Comparison of ENCODE assay signal across 18 cellular contexts in genomic region chr12:132225214-132225613, GRCh38.
A peak's percentile ranks its signal among the peaks of the same experiment; 100 is the strongest.
DNase-seq lines count a peak whose midpoint lies in the region; ATAC-seq and TF ChIP-seq lines count a peak whose summit lies in the region.
"Had no signal": no experiment of that assay in that cellular context is flagged by ENCODE, and none has a peak within 500 bp of the region (broad histone marks: within the 10 kb centered on the region; RNA-seq: fewer than 3 reads in every experiment).

No MANE protein-coding gene starts in this region.

- peaks cover 32 to 72% (median 60%) of the 10 kb centered on the region in 10 experiments for H3K4me1 ChIP-seq in BLaER1 treated with 17β-estradiol and CSF1 and Interleukin-3, amounts not matched to agents 10 nM and 100 nM
- no peaks in the 10 kb centered on the region for H3K4me1 ChIP-seq in endodermal cell (ENCODE audit: control insufficient read depth, insufficient read depth, low read length)
- peaks cover 5 to 11% of the 10 kb centered on the region in 2 experiments for H3K4me1 ChIP-seq in trophoblast cell (ENCODE audit: control insufficient read depth in 1 of 2, insufficient read depth in 2 of 2, low read length in 2 of 2)
- H3K4me1 ChIP-seq: HAP-1 had no signal

- no peak overlapping the region for H2BK120ac ChIP-seq in trophoblast cell (ENCODE audit: insufficient read depth, low read length, poor library complexity)

- no peak overlapping the region for H3K4me3 Mint-ChIP-seq in endodermal cell
- no peak overlapping the region for H3K4me3 Mint-ChIP-seq in naive thymus-derived CD8-positive, alpha-beta T cell
- H3K4me3 Mint-ChIP-seq: CD14-positive monocyte; CD4-positive, alpha-beta T cell; CD8-positive, alpha-beta memory T cell; GM23338 had no signal

- H3K23ac ChIP-seq in trophoblast cell (ENCODE audit: low read length), result peak overlapping the region; percentile 94

- H3K4me2 ChIP-seq in BLaER1 treated with 17β-estradiol and CSF1 and Interleukin-3, amounts not matched to agents 10 nM and 100 nM, result 0 out of 22 replicates have a peak overlapping the region, but pooled peaks of 1 of the 11 experiments have one; percentile 96
- no peak overlapping the region for H3K4me2 ChIP-seq in trophoblast cell (ENCODE audit: low read length)
- H3K4me2 ChIP-seq: A549, GM23338 had no signal

- TF ChIP-seq CTCF in endodermal cell (conservative IDR thresholded peaks at IDR 0.05) (no peak), omental fat pad (IDR thresholded peaks at IDR 0.05) (no peak)

- ATAC-seq in omental fat pad (ENCODE audit: low FRiP score), result no peak
- no peak for ATAC-seq in naive thymus-derived CD8-positive, alpha-beta T cell
- no peak for ATAC-seq in HG02973 (IDR thresholded peaks at IDR 0.05; ENCODE audit: unreplicated experiment)
- ATAC-seq: A549, GM23338 had no signal

- no peak overlapping the region for H3K27ac Mint-ChIP-seq in endodermal cell
- H3K27ac Mint-ChIP-seq in naive thymus-derived CD8-positive, alpha-beta T cell, result no peak overlapping the region
- H3K27ac Mint-ChIP-seq: CD14-positive monocyte; CD4-positive, alpha-beta T cell; CD8-positive, alpha-beta memory T cell; GM23338 had no signal

- H3K79me2 ChIP-seq in trophoblast cell (ENCODE audit: control insufficient read depth, insufficient read depth, low read length, poor library complexity), result no peaks in the 10 kb centered on the region

- H3K9ac ChIP-seq in BLaER1 treated with 17β-estradiol and CSF1 and Interleukin-3, amounts not matched to agents 10 nM and 100 nM, result peak overlapping the region in 1 of 11 experiments; percentile 9; a peak in 1 of 22 replicates
- H3K9ac ChIP-seq in SK-N-MC (ENCODE audit: insufficient read length) (no peak overlapping the region), endodermal cell (ENCODE audit: extremely low read depth, low read length, poor library complexity, severe bottlenecking) (no peak overlapping the region), trophoblast cell (ENCODE audit: low read length) (no peak overlapping the region)

- no peak overlapping the region for H2BK12ac ChIP-seq in trophoblast cell (ENCODE audit: low read length)

- H4K91ac ChIP-seq in trophoblast cell (ENCODE audit: low read depth, low read length), result no peak overlapping the region

- no peak overlapping the region for H3K18ac ChIP-seq in trophoblast cell (ENCODE audit: low read length)

- no peak overlapping the region for H3K4me3 ChIP-seq in BLaER1 treated with 17β-estradiol and CSF1 and Interleukin-3, amounts not matched to agents 10 nM and 100 nM
- H3K4me3 ChIP-seq in SK-N-MC (no peak overlapping the region), endodermal cell (ENCODE audit: low read length) (peak overlapping the region; percentile 68), trophoblast cell (ENCODE audit: low read depth, low read length) (no peak overlapping the region)
- H3K4me3 ChIP-seq: A549, GM23338, HAP-1 had no signal

- H4K8ac ChIP-seq in trophoblast cell (ENCODE audit: low read depth, low read length), result no peak overlapping the region

- no peak overlapping the region for H3K4ac ChIP-seq in trophoblast cell (ENCODE audit: low read depth, low read length)

- no peaks in the 10 kb centered on the region for H4K20me1 ChIP-seq in BLaER1 treated with 17β-estradiol and CSF1 and Interleukin-3, amounts not matched to agents 10 nM and 100 nM

- H2BK5ac ChIP-seq in trophoblast cell (ENCODE audit: low read depth, low read length, poor library complexity), result no peak overlapping the region

- H4K12ac ChIP-seq in trophoblast cell (ENCODE audit: low read depth, low read length), result no peak overlapping the region

- DNase-seq in SK-N-MC (ENCODE audit: low read depth, low spot score) (no peak), endodermal cell (no peak), trophoblast cell (no peak), omental fat pad (ENCODE audit: low spot score) (no peak)
- no peak for DNase-seq in naive thymus-derived CD8-positive, alpha-beta T cell
- DNase-seq: 8988T; ACHN; CD4-positive, alpha-beta T cell; CD8-positive, alpha-beta memory T cell; DMS 273 treated with DMSO at 0.1 percent for 48 hours; DMS79 treated with DMSO at 0.1 percent for 48 hours; GF-D8 had no signal

- H3K9me3 Mint-ChIP-seq in endodermal cell, result peaks cover 4% of the 10 kb centered on the region
- H3K9me3 Mint-ChIP-seq in naive thymus-derived CD8-positive, alpha-beta T cell, result no peaks in the 10 kb centered on the region
- H3K9me3 Mint-ChIP-seq: CD4-positive, alpha-beta T cell; CD8-positive, alpha-beta memory T cell had no signal

- peaks cover 0 to 8% (median 0%) of the 10 kb centered on the region in 11 experiments; a peak in 4 of 22 replicates for H3K27me3 ChIP-seq in BLaER1 treated with 17β-estradiol and CSF1 and Interleukin-3, amounts not matched to agents 10 nM and 100 nM
- no peaks in the 10 kb centered on the region for H3K27me3 ChIP-seq in endodermal cell (ENCODE audit: control insufficient read depth, insufficient read depth, low read length, poor library complexity, severe bottlenecking)
- H3K27me3 ChIP-seq in trophoblast cell (ENCODE audit: insufficient read depth, low read length), result no peaks in the 10 kb centered on the region

- H2AK5ac ChIP-seq in trophoblast cell (ENCODE audit: low read length), result no peak overlapping the region

- H2AFZ ChIP-seq in trophoblast cell (ENCODE audit: insufficient read depth, low read length, poor library complexity), result no peak overlapping the region
- H2AFZ ChIP-seq: GM23338 had no signal

- H3K14ac ChIP-seq in trophoblast cell (ENCODE audit: low read length), result no peak overlapping the region

- H3K36me3 ChIP-seq in BLaER1 treated with 17β-estradiol and CSF1 and Interleukin-3, amounts not matched to agents 10 nM and 100 nM, result no peaks in the 10 kb centered on the region
- H3K36me3 ChIP-seq in SK-N-MC (ENCODE audit: insufficient read depth, low read length) (no peaks in the 10 kb centered on the region), endodermal cell (ENCODE audit: control insufficient read depth, insufficient read depth, low read length) (no peaks in the 10 kb centered on the region), trophoblast cell (ENCODE audit: control insufficient read depth in 1 of 2, insufficient read depth in 2 of 2, low read length in 2 of 2) (no peaks in the 10 kb centered on the region)
- H3K36me3 ChIP-seq: HAP-1 had no signal

- no peaks in the 10 kb centered on the region for H3K4me1 Mint-ChIP-seq in endodermal cell
- H3K4me1 Mint-ChIP-seq in naive thymus-derived CD8-positive, alpha-beta T cell, result peaks cover 5 to 11% (median 10%) of the 10 kb centered on the region in 4 donors
- H3K4me1 Mint-ChIP-seq: GM23338 had no signal

- POLR2A ChIA-PET in naive thymus-derived CD8-positive, alpha-beta T cell (lab: Charles Lee), result no interaction called here

- WGBS in endodermal cell (ENCODE audit: insufficient coverage in 1 of 2, insufficient read length in 1 of 2), 2 experiments, result 59% methylated on average over 1 of the region's 1 CpG; no CpG with 5 or more reads in 1 of the 2 experiments
- 100% methylated on average over 1 of the region's 1 CpG for WGBS in trophoblast cell (ENCODE audit: extremely low coverage, insufficient coverage, insufficient read length)

- peaks cover 4% of the 10 kb centered on the region for H3K79me1 ChIP-seq in trophoblast cell (ENCODE audit: low read length)

- H3K9me3 ChIP-seq in BLaER1 treated with 17β-estradiol and CSF1 and Interleukin-3, amounts not matched to agents 10 nM and 100 nM (replicated peaks in 1 of 11), result peaks cover 0 to 13% (median 5%) of the 10 kb centered on the region in 11 experiments; a peak in 12 of 22 replicates
- H3K9me3 ChIP-seq in SK-N-MC (ENCODE audit: low read depth, low read length) (no peaks in the 10 kb centered on the region), endodermal cell (ENCODE audit: control insufficient read depth, low read length) (peaks cover 39% of the 10 kb centered on the region), trophoblast cell (ENCODE audit: insufficient read depth, low read depth, low read length) (peaks cover 28% of the 10 kb centered on the region)
- H3K9me3 ChIP-seq: HAP-1 had no signal

- peak overlapping the region in 9 of 11 experiments; percentile 4 to 79 (median 63); a peak in 17 of 22 replicates for H3K27ac ChIP-seq in BLaER1 treated with 17β-estradiol and CSF1 and Interleukin-3, amounts not matched to agents 10 nM and 100 nM
- peak overlapping the region; percentile 42; the same call in 1 of the 2 replicates for H3K27ac ChIP-seq in SK-N-MC
- no peak overlapping the region for H3K27ac ChIP-seq in endodermal cell (ENCODE audit: low read depth, low read length)
- no peak overlapping the region for H3K27ac ChIP-seq in trophoblast cell (ENCODE audit: low read depth, low read length)
- H3K27ac ChIP-seq: A549 had no signal

- H3K36me3 Mint-ChIP-seq in endodermal cell (ENCODE audit: low read depth), result no peaks in the 10 kb centered on the region
- no peaks in the 10 kb centered on the region for H3K36me3 Mint-ChIP-seq in naive thymus-derived CD8-positive, alpha-beta T cell
- H3K36me3 Mint-ChIP-seq: CD14-positive monocyte; CD8-positive, alpha-beta memory T cell had no signal

- H3K27me3 Mint-ChIP-seq in endodermal cell (ENCODE audit: insufficient read depth), result peaks cover 16% of the 10 kb centered on the region
- H3K27me3 Mint-ChIP-seq in naive thymus-derived CD8-positive, alpha-beta T cell, result peaks cover 2 to 20% (median 12%) of the 10 kb centered on the region in 5 donors

Comparison
In these comparisons a context has a peak if more than half of its experiments do, and no peak if none do; other contexts are left out.
1. H3K27ac ChIP-seq: peak in BLaER1 treated with 17β-estradiol and CSF1 and Interleukin-3, amounts not matched to agents 10 nM and 100 nM (9 of 11) and SK-N-MC (single experiment); none in endodermal cell (single experiment) and trophoblast cell (single experiment).